1 cellular context compared by ENCODE assay signal in the genomic region with DNA sequence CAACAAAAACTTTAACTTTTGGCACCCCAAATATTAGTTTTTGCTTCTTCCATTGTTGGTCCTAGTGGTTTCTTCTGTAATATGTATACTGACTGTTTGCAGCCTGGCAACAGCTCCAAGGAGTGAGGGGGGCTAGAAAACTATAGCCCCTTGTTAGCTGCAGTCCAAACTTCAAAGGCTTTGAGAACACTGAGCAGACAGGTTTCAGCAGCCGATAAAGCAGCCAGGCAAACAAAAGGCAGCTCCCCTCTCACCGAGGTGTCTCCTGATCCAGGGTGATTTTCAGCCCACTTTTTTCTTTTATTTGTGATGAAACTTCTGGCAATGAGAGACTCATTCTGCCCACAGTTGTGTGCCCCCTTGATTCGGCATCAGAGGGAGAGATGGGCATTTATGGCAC.
TF ChIP-seq lines count a peak whose summit lies in the region.

No MANE protein-coding gene starts in this region.

TF ChIP-seq in H1, 55 proteins besides CTCF, POLR2A, EP300 and RAD21 (continued from another document):
- no peak for TF ChIP-seq SP1 (IDR thresholded peaks at IDR 0.05; ENCODE audit: low read depth, low read length)
- no peak for TF ChIP-seq YY1 (IDR thresholded peaks at IDR 0.05; ENCODE audit: low read depth, low read length)
- TF ChIP-seq BACH1 (IDR thresholded peaks at IDR 0.05; ENCODE audit: low read length), result no peak
- no peak for TF ChIP-seq CREB1 (IDR thresholded peaks at IDR 0.05)
- no peak for TF ChIP-seq SIRT6 (IDR thresholded peaks at IDR 0.05; ENCODE audit: low read length)
- no peak for TF ChIP-seq NANOG (IDR thresholded peaks at IDR 0.05; ENCODE audit: insufficient read depth, low read depth, low read length, poor library complexity, severe bottlenecking)
- no peak for TF ChIP-seq SP2 (IDR thresholded peaks at IDR 0.05; ENCODE audit: low read length)
- TF ChIP-seq PHF8 (conservative IDR thresholded peaks at IDR 0.05; ENCODE audit: low read depth, low read length), result no peak
- TF ChIP-seq RFX5 (IDR thresholded peaks at IDR 0.05; ENCODE audit: borderline replicate concordance, low read depth, low read length), result no peak
- no peak for TF ChIP-seq E2F6 (IDR thresholded peaks at IDR 0.05)
- TF ChIP-seq KDM1A (IDR thresholded peaks at IDR 0.05; ENCODE audit: borderline replicate concordance, low read length), result no peak
- TF ChIP-seq ZNF274 (IDR thresholded peaks at IDR 0.05; ENCODE audit: borderline replicate concordance, extremely low read depth, low read length), result no peak
- TF ChIP-seq TAF1 (IDR thresholded peaks at IDR 0.05; ENCODE audit: low read depth, low read length), result no peak
- no peak for TF ChIP-seq TAF7 (optimal IDR thresholded peaks at IDR 0.05; ENCODE audit: borderline replicate concordance, low read depth, low read length)
